In genomic region chr13:41317243-41317642, GRCh38 we compare ENCODE assay signal across 21 cellular contexts.
"Had no signal": no experiment of that assay in that cellular context is flagged by ENCODE, and none has a peak within 500 bp of the region (broad histone marks: within the 10 kb centered on the region; RNA-seq: fewer than 3 reads in every experiment).

No MANE protein-coding gene starts in this region.

- H3K27me3 ChIP-seq: adrenal gland, breast epithelium, gastroesophageal sphincter, heart right ventricle, sigmoid colon, stomach, upper lobe of left lung had no signal

- H3K27ac ChIP-seq: adrenal gland, breast epithelium, coronary artery, heart right ventricle, upper lobe of left lung, WERI-Rb-1 had no signal

- H3K27ac Mint-ChIP-seq: activated naive CD4-positive, alpha-beta T cell treated with anti-CD3 and anti-CD28 coated beads for 36 hours; activated T-helper 2 cell treated with anti-CD3 and anti-CD28 coated beads, Interferon-gamma antibody, Interleukin-2, Interleukin-4, amounts not matched to agents 10 μg/mL and 5 μg/mL and 100 μg/mL, durations not matched to agents 14 hours and 24 hours and 36 hours; natural killer cell treated with Interleukin-12 subunit alpha and Interleukin-12 subunit beta and Interleukin-15 and Interleukin-18, amount 100 ng/mL, for 72 hours; stimulated activated effector memory CD8-positive, alpha-beta T cell treated with anti-CD3 and anti-CD28 coated beads, Interleukin-12 subunit alpha, Interleukin-12 subunit beta, amount 100 ng/mL, for 72 hours had no signal

- H3K4me3 Mint-ChIP-seq: activated naive CD4-positive, alpha-beta T cell treated with anti-CD3 and anti-CD28 coated beads for 36 hours; natural killer cell treated with Interleukin-12 subunit alpha and Interleukin-12 subunit beta and Interleukin-15 and Interleukin-18, amount 100 ng/mL, for 72 hours; stimulated activated effector memory CD8-positive, alpha-beta T cell treated with anti-CD3 and anti-CD28 coated beads, Interleukin-12 subunit alpha, Interleukin-12 subunit beta, amount 100 ng/mL, for 72 hours had no signal

- H3K36me3 Mint-ChIP-seq: natural killer cell treated with Interleukin-12 subunit alpha and Interleukin-12 subunit beta and Interleukin-15 and Interleukin-18, amount 100 ng/mL, for 72 hours had no signal

- ATAC-seq: esophagus mucosa; gastroesophageal sphincter; heart right ventricle; left ventricle myocardium superior; natural killer cell treated with Interleukin-12 subunit alpha and Interleukin-12 subunit beta and Interleukin-15 and Interleukin-18, amount 100 ng/mL, for 72 hours; stimulated activated effector memory CD8-positive, alpha-beta T cell treated with anti-CD3 and anti-CD28 coated beads, Interleukin-12 subunit alpha, Interleukin-12 subunit beta, amount 100 ng/mL, for 72 hours had no signal

- H3K4me3 ChIP-seq: adrenal gland, breast epithelium, coronary artery, gastroesophageal sphincter, heart right ventricle, sigmoid colon, stomach, upper lobe of left lung had no signal

- H3K27me3 Mint-ChIP-seq: natural killer cell treated with Interleukin-12 subunit alpha and Interleukin-12 subunit beta and Interleukin-15 and Interleukin-18, amount 100 ng/mL, for 72 hours had no signal

- H3K9me3 Mint-ChIP-seq: activated naive CD4-positive, alpha-beta T cell treated with anti-CD3 and anti-CD28 coated beads for 36 hours; activated T-helper 2 cell treated with anti-CD3 and anti-CD28 coated beads, Interferon-gamma antibody, Interleukin-2, Interleukin-4, amounts not matched to agents 10 μg/mL and 5 μg/mL and 100 μg/mL, durations not matched to agents 14 hours and 24 hours and 36 hours; natural killer cell treated with Interleukin-12 subunit alpha and Interleukin-12 subunit beta and Interleukin-15 and Interleukin-18, amount 100 ng/mL, for 72 hours; stimulated activated effector memory CD8-positive, alpha-beta T cell treated with anti-CD3 and anti-CD28 coated beads, Interleukin-12 subunit alpha, Interleukin-12 subunit beta, amount 100 ng/mL, for 72 hours had no signal

- H3K9me3 ChIP-seq: adrenal gland, breast epithelium, gastroesophageal sphincter, heart right ventricle, sigmoid colon, stomach, upper lobe of left lung had no signal

- H3K36me3 ChIP-seq: breast epithelium, sigmoid colon, WERI-Rb-1 had no signal

- DNase-seq: activated CD4-positive, alpha-beta T cell treated with anti-CD3 and anti-CD28 coated beads, Interleukin-2, amount 50 U/mL, for 48 hours; activated naive CD4-positive, alpha-beta T cell treated with anti-CD3 and anti-CD28 coated beads for 36 hours; adrenal gland; heart right ventricle; left ventricle myocardium superior; mesenchymal stem cell; occipital lobe; posterior cingulate gyrus; sigmoid colon; stimulated activated CD4-positive, alpha-beta T cell treated with anti-CD3 and anti-CD28 coated beads, Interleukin-4, amount 100 ng/mL, for 24 hours; stomach; T-helper 2 cell; upper lobe of left lung; WERI-Rb-1 had no signal
